Comparison of ENCODE assay signal across 21 cellular contexts in genomic region chr16:22728167-22728836, GRCh38.
DNase-seq lines count a peak whose midpoint lies in the region; ATAC-seq, FAIRE-seq and TF ChIP-seq lines count a peak whose summit lies in the region.
"Had no signal": no experiment of that assay in that cellular context is flagged by ENCODE, and none has a peak within 500 bp of the region (broad histone marks: within the 10 kb centered on the region; RNA-seq: fewer than 3 reads in every experiment).

No MANE protein-coding gene starts in this region.

- intact Hi-C loops in left ventricle myocardium inferior (cut with micrococcal nuclease) (no loop called here), cardiac septum (cut with DNase I) (no loop called here), HepG2 (cut with micrococcal nuclease; ENCODE audit: unreplicated experiment) (loop anchor here (10.0 kb wide), 1 partner anchor 56 kb away; no protein-coding TSS in a partner anchor)

- no peaks in the 10 kb centered on the region for H3K9me3 ChIP-seq in left ventricle myocardium inferior (replicated peaks)
- H3K9me3 ChIP-seq in HepG2 (ENCODE audit: low read length): no peaks in the 10 kb centered on the region
- H3K9me3 ChIP-seq: gastroesophageal sphincter, spleen had no signal

- H3K9ac ChIP-seq in HepG2 (ENCODE audit: insufficient read depth, low read depth, low read length): no peak overlapping the region

- WGBS in HepG2 (ENCODE audit: low lambda C conversion rate): 3% methylated on average over 4 of the region's 4 CpGs

- no peak overlapping the region for H3K4me2 ChIP-seq in HepG2 (ENCODE audit: low read depth, low read length)

- no peak for TF ChIP-seq EP300 in HepG2 (IDR thresholded peaks at IDR 0.05; ENCODE audit: low read depth in 2 of 2, low read length in 2 of 2)
- no peak for TF ChIP-seq EP300 in HepG2 (CRISPR knock-in tag; IDR thresholded peaks at IDR 0.05; ENCODE audit: borderline replicate concordance)

- H3K36me3 ChIP-seq in left ventricle myocardium inferior (no peaks in the 10 kb centered on the region), HepG2 (replicated peaks in 1 of 2; ENCODE audit: control insufficient read depth in 1 of 2, insufficient read depth in 2 of 2, low read length in 2 of 2) (no peaks in the 10 kb centered on the region)
- H3K36me3 ChIP-seq: brain microvascular endothelial cell, gastroesophageal sphincter, spleen had no signal

- DNase-seq in left ventricle myocardium inferior (no peak), cardiac septum (ENCODE audit: low spot score) (no peak), SK-N-DZ (ENCODE audit: low spot score) (peak; percentile 2), HepG2 (ENCODE audit: low spot score) (no peak), DMS114 treated with DMSO at 0.1 percent for 48 hours (lab: John Stamatoyannopoulos, UW; ENCODE audit: unreplicated experiment) (no peak), SKM-1 treated with dmso at 0.1 percent for 144 hours (lab: John Stamatoyannopoulos, UW; ENCODE audit: unreplicated experiment) (no peak), SKM-1 (lab: John Stamatoyannopoulos, UW; ENCODE audit: unreplicated experiment) (no peak)
- DNase-seq: activated CD4-positive, CD25-positive, alpha-beta regulatory T cell treated with anti-CD3 and anti-CD28 coated beads, Interleukin-2, amount 50 U/mL, for 72 hours; activated naive CD8-positive, alpha-beta T cell treated with anti-CD3 and anti-CD28 coated beads, Interleukin-2, amount 10 ng/mL, durations not matched to agents 7 days and 5 days; brain microvascular endothelial cell; cortex of kidney; DND-41; NCI-H2081 treated with DMSO at 0.1 percent for 48 hours; NCI-H524; nephron progenitor cell; spleen; stimulated activated CD4-positive, alpha-beta T cell treated with anti-CD3 and anti-CD28 coated beads, Interleukin-4, amount 100 ng/mL, for 4 hours had no signal

- CTCF ChIA-PET in HepG2 (lab: Yijun Ruan, JAX; ENCODE audit: low intra/inter-chr PET ratio, low total read pairs): no interaction called here

- H3K27me3 ChIP-seq in left ventricle myocardium inferior (ENCODE audit: low read depth): peaks cover 48% of the 10 kb centered on the region
- H3K27me3 ChIP-seq in HepG2 (ENCODE audit: control insufficient read depth in 1 of 2, insufficient read depth in 2 of 2, low read length in 2 of 2): peaks cover 4 to 32% of the 10 kb centered on the region in 2 experiments
- H3K27me3 ChIP-seq: brain microvascular endothelial cell had no signal

- no peak for ATAC-seq in HepG2
- ATAC-seq in HG03280 (IDR thresholded peaks at IDR 0.05; ENCODE audit: unreplicated experiment): no peak
- ATAC-seq: activated T-helper 17 cell treated with anti-CD3 and anti-CD28 coated beads, Interleukin-2, amount 50 U/mL, for 72 hours; gastroesophageal sphincter had no signal

- peaks cover 14% of the 10 kb centered on the region for H3K4me1 ChIP-seq in left ventricle myocardium inferior
- H3K4me1 ChIP-seq in HepG2 (ENCODE audit: insufficient read depth, low read length): no peaks in the 10 kb centered on the region
- H3K4me1 ChIP-seq: spleen had no signal

- no TSS peak for BruUV-seq in HepG2 (replicated peaks; lab: Mats Ljungman, UMichigan)

- FAIRE-seq in HepG2 (lab: Jason Lieb, UNC): peak; percentile 60
- FAIRE-seq: urothelium cell line had no signal

- no peaks in the 10 kb centered on the region for H4K20me1 ChIP-seq in HepG2 (ENCODE audit: insufficient read depth, low read length)

- no peak overlapping the region for H3K4me3 ChIP-seq in left ventricle myocardium inferior
- H3K4me3 ChIP-seq in HepG2 (replicated peaks in 1 of 3; ENCODE audit: insufficient read depth in 1 of 3, low read depth in 2 of 3, low read length in 3 of 3): no peak overlapping the region
- H3K4me3 ChIP-seq: gastroesophageal sphincter, spleen had no signal

- in situ Hi-C loops in HepG2 (cut with HindIII; ENCODE audit: extremely low pct_ligation_motif_present, low pct_unique_long_range_greater_than_20kb): no loop called here

- POLR2A ChIA-PET in HepG2 (lab: Yijun Ruan, JAX): no interaction called here

- H2AFZ ChIP-seq in HepG2 (ENCODE audit: low read length): no peak overlapping the region

- TF ChIP-seq RAD21 in HepG2 (CRISPR knock-in tag; IDR thresholded peaks at IDR 0.05): no peak

- no peaks in the 10 kb centered on the region for H3K79me2 ChIP-seq in HepG2 (ENCODE audit: insufficient read depth, low read length)

- TF ChIP-seq CTCF in left ventricle myocardium inferior (IDR thresholded peaks at IDR 0.05; ENCODE audit: borderline replicate concordance) (no peak), HepG2 (CRISPR knock-in tag; IDR thresholded peaks at IDR 0.05) (no peak)

- no peak for TF ChIP-seq POLR2A in HepG2 (IDR thresholded peaks at IDR 0.05; ENCODE audit: insufficient read depth in 1 of 2, low read depth in 2 of 2, low read length in 2 of 2)

- H3K27ac ChIP-seq in left ventricle myocardium inferior (replicated peaks): peak overlapping the region; percentile 16
- H3K27ac ChIP-seq in HepG2 (ENCODE audit: extremely low read length, insufficient read depth, low read length): no peak overlapping the region
- H3K27ac ChIP-seq: brain microvascular endothelial cell, spleen had no signal

TF ChIP-seq in HepG2, 621 proteins besides CTCF, POLR2A, EP300 and RAD21:
- TF ChIP-seq ZNF768 (CRISPR knock-in tag; IDR thresholded peaks at IDR 0.05) (no peak), YY1 (IDR thresholded peaks at IDR 0.05; ENCODE audit: insufficient read depth, insufficient replicate concordance, low read depth, low read length) (no peak)
